Comparison of ENCODE assay signal across 12 cellular contexts in genomic region chr9:121742923-121743322, GRCh38.
A peak's percentile ranks its signal among the peaks of the same experiment; 100 is the strongest.
DNase-seq lines count a peak whose midpoint lies in the region; ATAC-seq and TF ChIP-seq lines count a peak whose summit lies in the region.
"Had no signal": no experiment of that assay in that cellular context is flagged by ENCODE, and none has a peak within 500 bp of the region (broad histone marks: within the 10 kb centered on the region; RNA-seq: fewer than 3 reads in every experiment).

No MANE protein-coding gene starts in this region.

- H4K20me1 ChIP-seq in smooth muscle cell (ENCODE audit: low read depth) (peaks cover 97% of the 10 kb centered on the region), OCI-LY7 (ENCODE audit: insufficient read depth, low read length) (no peaks in the 10 kb centered on the region)

- H3K36me3 ChIP-seq in lung (ENCODE audit: control insufficient read depth in 2 of 2, insufficient read depth in 2 of 2, low read length in 2 of 2) (peaks cover 0 to 2% of the 10 kb centered on the region in 2 donors), smooth muscle cell (ENCODE audit: low read depth) (no peaks in the 10 kb centered on the region), OCI-LY7 (ENCODE audit: insufficient read depth, low read length) (no peaks in the 10 kb centered on the region)

- H3K4me2 ChIP-seq in smooth muscle cell: peak overlapping the region; percentile 77
- no peak overlapping the region for H3K4me2 ChIP-seq in OCI-LY7 (ENCODE audit: low read length)

- H3K36me3 Mint-ChIP-seq in chondrocyte (ENCODE audit: low read depth): no peaks in the 10 kb centered on the region
- H3K36me3 Mint-ChIP-seq: CD8-positive, alpha-beta T cell; mesothelial cell of epicardium; stimulated activated memory B cell treated with anti-CD40 and anti-IgM and Interleukin-4, amounts not matched to agents 10 μg/mL and 1 μg/mL and 100 μg/mL, for 72 hours had no signal

- H3F3A ChIP-seq in smooth muscle cell (ENCODE audit: low read depth): peaks cover 4% of the 10 kb centered on the region

- CTCF ChIA-PET in OCI-LY7 (lab: Charles Lee; ENCODE audit: unreplicated experiment): no interaction called here

- peaks cover 46% of the 10 kb centered on the region for H3K4me1 Mint-ChIP-seq in chondrocyte (ENCODE audit: low read depth)
- H3K4me1 Mint-ChIP-seq: stimulated activated memory B cell treated with anti-CD40 and anti-IgM and Interleukin-4, amounts not matched to agents 10 μg/mL and 1 μg/mL and 100 μg/mL, for 72 hours had no signal

- no peaks in the 10 kb centered on the region for H3K9me3 ChIP-seq in lung (ENCODE audit: control insufficient read depth in 2 of 2, insufficient read depth in 1 of 2, low read length in 1 of 2)
- no peaks in the 10 kb centered on the region for H3K9me3 ChIP-seq in smooth muscle cell (replicated peaks; ENCODE audit: low read depth)
- no peaks in the 10 kb centered on the region for H3K9me3 ChIP-seq in OCI-LY7 (ENCODE audit: low read length)

- peak overlapping the region; percentile 58 for H3K27ac Mint-ChIP-seq in chondrocyte (ENCODE audit: unreplicated experiment)
- H3K27ac Mint-ChIP-seq: CD8-positive, alpha-beta T cell; mesothelial cell of epicardium; stimulated activated memory B cell treated with anti-CD40 and anti-IgM and Interleukin-4, amounts not matched to agents 10 μg/mL and 1 μg/mL and 100 μg/mL, for 72 hours had no signal

- POLR2A ChIA-PET in OCI-LY7 (lab: Charles Lee): interaction anchor here (0.7 to 1.3 kb wide), 4 partner anchors 9 to 248 kb away, joined by 3 to 5 read pairs (median 4); no protein-coding TSS in a partner anchor

- TF ChIP-seq CTCF in HFF-Myc (IDR thresholded peaks at IDR 0.05; ENCODE audit: low read depth, low read length, missing control alignments) (no peak), chondrocyte (IDR thresholded peaks at IDR 0.05) (no peak), lung (IDR thresholded peaks at IDR 0.05; ENCODE audit: control extremely low read depth, extremely low read depth) (no peak), smooth muscle cell (IDR thresholded peaks at IDR 0.05; ENCODE audit: borderline replicate concordance, insufficient read depth, poor library complexity, severe bottlenecking) (no peak), OCI-LY7 (conservative IDR thresholded peaks at IDR 0.05; ENCODE audit: low read length) (no peak)

- peak overlapping the region; percentile 51 to 79 for H3K27ac ChIP-seq in lung (ENCODE audit: low read depth in 1 of 2, low read length in 1 of 2)
- peak overlapping the region; percentile 77 for H3K27ac ChIP-seq in smooth muscle cell (ENCODE audit: low read depth)
- H3K27ac ChIP-seq in OCI-LY7 (ENCODE audit: low read depth, low read length, poor library complexity, severe bottlenecking): no peak overlapping the region

- H2AFZ ChIP-seq in smooth muscle cell (ENCODE audit: low read depth) (no peak overlapping the region), OCI-LY7 (ENCODE audit: low read length) (no peak overlapping the region)

- intact Hi-C loops in OCI-LY7 (cut with micrococcal nuclease; ENCODE audit: unreplicated experiment): no loop called here

- no TSS peak for BruUV-seq in OCI-LY7 (replicated peaks; lab: Mats Ljungman, UMichigan)

- peak overlapping the region; percentile 51 for H3K9ac ChIP-seq in smooth muscle cell (ENCODE audit: low read depth)

- no peaks in the 10 kb centered on the region for H3K9me3 Mint-ChIP-seq in chondrocyte (ENCODE audit: low read depth)
- H3K9me3 Mint-ChIP-seq: CD8-positive, alpha-beta T cell; mesothelial cell of epicardium; stimulated activated memory B cell treated with anti-CD40 and anti-IgM and Interleukin-4, amounts not matched to agents 10 μg/mL and 1 μg/mL and 100 μg/mL, for 72 hours had no signal

- WGBS in lung, 2 donors: 63 to 69% methylated on average over 3 of the region's 3 CpGs
- WGBS in smooth muscle cell (ENCODE audit: low lambda C conversion rate): 93% methylated on average over 3 of the region's 3 CpGs

- H3K9me2 ChIP-seq in OCI-LY7 (ENCODE audit: insufficient read depth, low read length): no peaks in the 10 kb centered on the region

- H3K27me3 ChIP-seq in lung (ENCODE audit: control insufficient read depth, insufficient read depth) (no peaks in the 10 kb centered on the region), smooth muscle cell (ENCODE audit: low read depth) (no peaks in the 10 kb centered on the region)

- H3K4me3 ChIP-seq in HFF-Myc (replicated peaks; ENCODE audit: low read depth, low read length): peak overlapping the region; percentile 49
- no peak overlapping the region for H3K4me3 ChIP-seq in lung
- H3K4me3 ChIP-seq in smooth muscle cell: no peak overlapping the region
- no peak overlapping the region for H3K4me3 ChIP-seq in OCI-LY7 (ENCODE audit: low read depth, low read length, poor library complexity, severe bottlenecking)

- no peaks in the 10 kb centered on the region for H3K27me3 Mint-ChIP-seq in chondrocyte (ENCODE audit: low read depth)

- peaks cover 15 to 28% of the 10 kb centered on the region in 2 donors for H3K4me1 ChIP-seq in lung (ENCODE audit: control insufficient read depth in 2 of 2, insufficient read depth in 2 of 2, low read length in 2 of 2)
- peaks cover 29% of the 10 kb centered on the region for H3K4me1 ChIP-seq in smooth muscle cell (ENCODE audit: low read depth)
- peaks cover 58% of the 10 kb centered on the region for H3K4me1 ChIP-seq in OCI-LY7 (ENCODE audit: insufficient read depth, low read length, poor library complexity, severe bottlenecking)

- no peak overlapping the region for H3K4me3 Mint-ChIP-seq in chondrocyte (ENCODE audit: unreplicated experiment)
- H3K4me3 Mint-ChIP-seq: CD8-positive, alpha-beta T cell; mesothelial cell of epicardium; stimulated activated memory B cell treated with anti-CD40 and anti-IgM and Interleukin-4, amounts not matched to agents 10 μg/mL and 1 μg/mL and 100 μg/mL, for 72 hours had no signal

- ATAC-seq in lung (ENCODE audit: insufficient read depth, low FRiP score) (no peak), HG03097 (IDR thresholded peaks at IDR 0.05; ENCODE audit: low FRiP score, unreplicated experiment) (no peak)
- ATAC-seq: CD8-positive, alpha-beta T cell; stimulated activated memory B cell treated with anti-CD40 and anti-IgM and Interleukin-4, amounts not matched to agents 10 μg/mL and 1 μg/mL and 100 μg/mL, for 72 hours had no signal

- H3K79me2 ChIP-seq in smooth muscle cell (ENCODE audit: low read depth) (peaks cover 36% of the 10 kb centered on the region), OCI-LY7 (ENCODE audit: insufficient read depth, low read depth, low read length) (no peaks in the 10 kb centered on the region)

- DNase-seq in HFF-Myc (ENCODE audit: extremely low read depth, low read depth) (no peak), chondrocyte (ENCODE audit: low spot score) (no peak), lung (ENCODE audit: low spot score) (no peak), smooth muscle cell (lab: John Stamatoyannopoulos, UW; ENCODE audit: unreplicated experiment) (no peak), D341Med (ENCODE audit: low spot score) (no peak), DMS 273 (lab: John Stamatoyannopoulos, UW; ENCODE audit: unreplicated experiment) (no peak), OCI-LY7 (ENCODE audit: low spot score) (no peak)
- DNase-seq: NCI-H1694 treated with DMSO at 0.1 percent for 48 hours had no signal
